Comparison of ENCODE assay signal across 10 cellular contexts in genomic region chr2:239321596-239322413, GRCh38.
DNase-seq lines count a peak whose midpoint lies in the region; ATAC-seq and TF ChIP-seq lines count a peak whose summit lies in the region.
"Had no signal": no experiment of that assay in that cellular context is flagged by ENCODE, and none has a peak within 500 bp of the region (broad histone marks: within the 10 kb centered on the region; RNA-seq: fewer than 3 reads in every experiment).

No MANE protein-coding gene starts in this region.

- H3K4me3 ChIP-seq in stomach (no peak overlapping the region), body of pancreas (no peak overlapping the region)

- H3K9me3 Mint-ChIP-seq in activated T-helper 17 cell treated with anti-CD3 and anti-CD28 coated beads, Interleukin-2, amount 50 U/mL, for 72 hours: no peaks in the 10 kb centered on the region
- peaks cover 2% of the 10 kb centered on the region for H3K9me3 Mint-ChIP-seq in neural crest cell
- H3K9me3 Mint-ChIP-seq: dendritic cell treated with granulocyte-macrophage colony-stimulating factor and Interleukin-4, amounts not matched to agents 40 ng/mL and 50 ng/mL, for 4 days; HFFc6 had no signal

- peaks cover 34 to 71% (median 56%) of the 10 kb centered on the region in 4 donors for H3K4me1 ChIP-seq in stomach
- peaks cover 18% of the 10 kb centered on the region for H3K4me1 ChIP-seq in body of pancreas

- H3K27me3 ChIP-seq in stomach (no peaks in the 10 kb centered on the region), body of pancreas (no peaks in the 10 kb centered on the region)

- no peak for TF ChIP-seq EP300 in stomach (IDR thresholded peaks at IDR 0.05)

- peak overlapping the region; percentile 21 for H3K27ac Mint-ChIP-seq in activated T-helper 17 cell treated with anti-CD3 and anti-CD28 coated beads, Interleukin-2, amount 50 U/mL, for 72 hours
- H3K27ac Mint-ChIP-seq in neural crest cell (ENCODE audit: unreplicated experiment): no peak overlapping the region

- peak overlapping the region in 3 of 5 donors; percentile 35 to 87 (median 42) for H3K27ac ChIP-seq in stomach
- no peak overlapping the region for H3K27ac ChIP-seq in body of pancreas

- peaks cover 55% of the 10 kb centered on the region for H3K4me1 Mint-ChIP-seq in activated T-helper 17 cell treated with anti-CD3 and anti-CD28 coated beads, Interleukin-2, amount 50 U/mL, for 72 hours
- peaks cover 73% of the 10 kb centered on the region for H3K4me1 Mint-ChIP-seq in neural crest cell

- peaks cover 6% of the 10 kb centered on the region for H3K36me3 Mint-ChIP-seq in activated T-helper 17 cell treated with anti-CD3 and anti-CD28 coated beads, Interleukin-2, amount 50 U/mL, for 72 hours (ENCODE audit: low read depth)
- peaks cover 21% of the 10 kb centered on the region for H3K36me3 Mint-ChIP-seq in neural crest cell (ENCODE audit: low read depth)

- 80 to 89% (median 87%) methylated on average over 9 of the region's 9 CpGs for WGBS in stomach, 5 donors
- WGBS in body of pancreas, 2 donors: 94 to 95% methylated on average over 9 of the region's 9 CpGs

- TF ChIP-seq POLR2A in stomach (IDR thresholded peaks at IDR 0.05) (no peak), body of pancreas (IDR thresholded peaks at IDR 0.05) (no peak)

- peak overlapping the region; percentile 60 for H3K4me3 Mint-ChIP-seq in activated T-helper 17 cell treated with anti-CD3 and anti-CD28 coated beads, Interleukin-2, amount 50 U/mL, for 72 hours
- peak overlapping the region; percentile 31 for H3K4me3 Mint-ChIP-seq in neural crest cell
- H3K4me3 Mint-ChIP-seq: dendritic cell treated with granulocyte-macrophage colony-stimulating factor and Interleukin-4, amounts not matched to agents 40 ng/mL and 50 ng/mL, for 4 days; HFFc6 had no signal

- no peaks in the 10 kb centered on the region for H3K36me3 ChIP-seq in stomach
- H3K36me3 ChIP-seq in body of pancreas (replicated peaks in 1 of 2; ENCODE audit: insufficient read depth in 1 of 2, low read depth in 2 of 2): no peaks in the 10 kb centered on the region

- intact Hi-C loops in stomach (cut with DNase I; ENCODE audit: low total_unique reads): no loop called here
- intact Hi-C loops in body of pancreas (cut with DNase I): no loop called here

- H3K27me3 Mint-ChIP-seq in activated T-helper 17 cell treated with anti-CD3 and anti-CD28 coated beads, Interleukin-2, amount 50 U/mL, for 72 hours: no peaks in the 10 kb centered on the region
- H3K27me3 Mint-ChIP-seq in neural crest cell (ENCODE audit: low read depth): no peaks in the 10 kb centered on the region
- H3K27me3 Mint-ChIP-seq: dendritic cell treated with granulocyte-macrophage colony-stimulating factor and Interleukin-4, amounts not matched to agents 40 ng/mL and 50 ng/mL, for 4 days had no signal

- TF ChIP-seq CTCF in neural crest cell (conservative IDR thresholded peaks at IDR 0.05): no peak
- TF ChIP-seq CTCF in stomach (IDR thresholded peaks at IDR 0.05): no peak
- no peak for TF ChIP-seq CTCF in body of pancreas (IDR thresholded peaks at IDR 0.05)

- peak; percentile 89 for ATAC-seq in activated T-helper 17 cell treated with anti-CD3 and anti-CD28 coated beads, Interleukin-2, amount 50 U/mL, for 72 hours (replicated peaks)
- no peak for ATAC-seq in body of pancreas

- no peaks in the 10 kb centered on the region for H3K9me3 ChIP-seq in stomach
- H3K9me3 ChIP-seq in body of pancreas: no peaks in the 10 kb centered on the region

- DNase-seq in T-helper 2 cell: peak in 3 of 5 experiments; percentile 35 to 68 (median 45)
- no peak for DNase-seq in neural crest cell (ENCODE audit: low read depth, low spot score)
- DNase-seq in stomach: no peak
- no peak for DNase-seq in GDM1 (lab: John Stamatoyannopoulos, UW)
- DNase-seq in body of pancreas: no peak
- DNase-seq in GF-D8 (lab: John Stamatoyannopoulos, UW): no peak
- DNase-seq: kidney had no signal

Comparison
In these comparisons a context has a peak if more than half of its experiments do, and no peak if none do; other contexts are left out.
1. DNase-seq: peak in T-helper 2 cell (3 of 5); none in neural crest cell (single experiment), stomach (single experiment), GDM1 (single experiment), body of pancreas (0 of 4) and GF-D8 (single experiment).
2. H3K27ac ChIP-seq: peak in stomach (3 of 5); none in body of pancreas (0 of 4).